Comparison of ENCODE assay signal across 14 cellular contexts in genomic region chr15:47750740-47751262, GRCh38.
"Had no signal": no experiment of that assay in that cellular context is flagged by ENCODE, and none has a peak within 500 bp of the region (broad histone marks: within the 10 kb centered on the region; RNA-seq: fewer than 3 reads in every experiment).

No MANE protein-coding gene starts in this region.

- DNase-seq: activated CD4-positive, alpha-beta memory T cell treated with anti-CD3 and anti-CD28 coated beads, Interleukin-2, amount 10 ng/mL, durations not matched to agents 7 days and 5 days; activated CD4-positive, alpha-beta T cell treated with anti-CD3 and anti-CD28 coated beads for 48 hours; activated CD4-positive, CD25-positive, alpha-beta regulatory T cell; activated CD8-positive, alpha-beta memory T cell treated with anti-CD3 and anti-CD28 coated beads, Interleukin-2, amount 10 ng/mL, durations not matched to agents 7 days and 5 days; activated naive CD4-positive, alpha-beta T cell; activated naive CD8-positive, alpha-beta T cell treated with anti-CD3 and anti-CD28 coated beads for 36 hours; effector memory CD8-positive, alpha-beta T cell; heart left ventricle; stimulated activated CD4-positive, alpha-beta T cell treated with anti-CD3 and anti-CD28 coated beads, Interleukin-15, amount 100 ng/mL, for 24 hours; stimulated activated CD4-positive, alpha-beta T cell treated with anti-CD3 and anti-CD28 coated beads, Interleukin-4, amount 100 ng/mL, for 1 hour; stomach had no signal

- H3K4me3 ChIP-seq: gastroesophageal sphincter, heart left ventricle, skin epidermis, stomach, vagina had no signal

- ATAC-seq: activated CD8-positive, alpha-beta memory T cell treated with anti-CD3 and anti-CD28 coated beads, Interleukin-2, amount 10 ng/mL, durations not matched to agents 7 days and 5 days; effector memory CD8-positive, alpha-beta T cell; gastroesophageal sphincter had no signal

- H3K9me3 ChIP-seq: vagina had no signal

- H3K4me1 ChIP-seq: gastroesophageal sphincter had no signal

- H3K27ac ChIP-seq: gastroesophageal sphincter, heart left ventricle, stomach, vagina had no signal

- H3K27me3 ChIP-seq: gastroesophageal sphincter, heart left ventricle, stomach, vagina had no signal
